In the genomic region with DNA sequence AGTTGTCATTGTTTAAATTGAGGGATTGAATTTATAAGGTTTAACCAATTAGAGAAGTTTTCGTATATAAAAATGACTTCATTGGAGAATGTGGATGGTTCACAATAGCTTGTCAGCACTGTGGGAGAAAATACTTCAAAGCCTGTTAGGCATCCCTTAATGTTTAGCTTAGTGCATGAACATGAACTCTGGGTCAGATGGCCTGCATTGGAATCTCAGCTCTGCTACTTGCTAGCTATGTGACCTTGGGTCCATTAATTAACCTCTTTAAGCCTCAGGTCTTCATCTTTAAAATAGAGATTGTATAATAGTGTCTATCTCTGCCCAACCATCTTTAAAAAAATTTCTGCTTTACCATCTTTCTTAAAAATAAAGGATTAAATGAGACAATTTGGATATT, we compare ENCODE assay signal across 28 cellular contexts.
"Had no signal": no experiment of that assay in that cellular context is flagged by ENCODE, and none has a peak within 500 bp of the region (broad histone marks: within the 10 kb centered on the region; RNA-seq: fewer than 3 reads in every experiment).

No MANE protein-coding gene starts in this region.

- DNase-seq: colonic mucosa; cortex of kidney; dermis blood vessel endothelial cell; dorsolateral prefrontal cortex; effector CD4-positive, alpha-beta T cell; effector CD8-positive, alpha-beta T cell; effector memory CD4-positive, alpha-beta T cell; effector memory CD8-positive, alpha-beta T cell; endodermal cell; erythroblast; esophagus squamous epithelium; foreskin fibroblast; foreskin keratinocyte; foreskin melanocyte; gastrocnemius medialis; glutamatergic neuron; head of caudate nucleus; heart left ventricle had no signal

- FAIRE-seq: colon, endometrium, endothelial cell of umbilical vein, frontal cortex had no signal

- H3K27me3 Mint-ChIP-seq: dendritic cell treated with granulocyte-macrophage colony-stimulating factor and Interleukin-4, amounts not matched to agents 40 ng/mL and 50 ng/mL, for 4 days; effector memory CD8-positive, alpha-beta T cell had no signal

- H3K4me3 ChIP-seq: colonic mucosa, coronary artery, dorsolateral prefrontal cortex, esophagus muscularis mucosa, esophagus squamous epithelium, gastrocnemius medialis, gastroesophageal sphincter, heart left ventricle had no signal

- H3K4me3 Mint-ChIP-seq: dendritic cell treated with granulocyte-macrophage colony-stimulating factor and Interleukin-4, amounts not matched to agents 40 ng/mL and 50 ng/mL, for 4 days; effector memory CD8-positive, alpha-beta T cell; endodermal cell had no signal

- H3K36me3 ChIP-seq: colonic mucosa, esophagus muscularis mucosa, esophagus squamous epithelium, gastrocnemius medialis, gastroesophageal sphincter, heart left ventricle had no signal

- H3K9me3 Mint-ChIP-seq: dendritic cell treated with granulocyte-macrophage colony-stimulating factor and Interleukin-4, amounts not matched to agents 40 ng/mL and 50 ng/mL, for 4 days; effector memory CD8-positive, alpha-beta T cell had no signal

- ATAC-seq: effector memory CD8-positive, alpha-beta T cell; esophagus mucosa; foreskin keratinocyte; gastrocnemius medialis; gastroesophageal sphincter; heart left ventricle had no signal

- H3K27me3 ChIP-seq: colonic mucosa, dorsolateral prefrontal cortex, esophagus muscularis mucosa, esophagus squamous epithelium, foreskin keratinocyte, gastrocnemius medialis, gastroesophageal sphincter, heart left ventricle had no signal

- H3K9me3 ChIP-seq: colonic mucosa, esophagus muscularis mucosa, gastrocnemius medialis, gastroesophageal sphincter had no signal

- H3K4me1 ChIP-seq: colonic mucosa, esophagus squamous epithelium, foreskin keratinocyte, gastrocnemius medialis had no signal

- H3K27ac ChIP-seq: colonic mucosa, coronary artery, dorsolateral prefrontal cortex, epithelial cell of prostate, esophagus muscularis mucosa, esophagus squamous epithelium, foreskin keratinocyte, gastrocnemius medialis, gastroesophageal sphincter, heart left ventricle had no signal

- H3K27ac Mint-ChIP-seq: dendritic cell treated with granulocyte-macrophage colony-stimulating factor and Interleukin-4, amounts not matched to agents 40 ng/mL and 50 ng/mL, for 4 days; endodermal cell had no signal
